1 cellular context compared by ENCODE assay signal in genomic region chr7:2661096-2661449, GRCh38.
TF ChIP-seq lines count a peak whose summit lies in the region.

No MANE protein-coding gene starts in this region.

TF ChIP-seq in HepG2, 621 proteins besides CTCF, POLR2A, EP300 and RAD21 (continued from another document):
- TF ChIP-seq ADNP (CRISPR knock-in tag; IDR thresholded peaks at IDR 0.05) (no peak), MIXL1 (CRISPR knock-in tag; IDR thresholded peaks at IDR 0.05) (no peak), ZNF7 (CRISPR knock-in tag; IDR thresholded peaks at IDR 0.05) (no peak), MYNN (CRISPR knock-in tag; IDR thresholded peaks at IDR 0.05; ENCODE audit: low read depth) (no peak), FOXA3 (CRISPR knock-in tag; IDR thresholded peaks at IDR 0.05) (no peak), PITX1 (CRISPR knock-in tag; IDR thresholded peaks at IDR 0.05) (no peak), PPARG (CRISPR knock-in tag; conservative IDR thresholded peaks at IDR 0.05) (no peak), SRF (IDR thresholded peaks at IDR 0.05; ENCODE audit: low read depth, low read length) (no peak), RAD51 (IDR thresholded peaks at IDR 0.05; ENCODE audit: borderline replicate concordance) (no peak), ZNF513 (CRISPR knock-in tag; conservative IDR thresholded peaks at IDR 0.05) (no peak), ZNF891 (CRISPR knock-in tag; IDR thresholded peaks at IDR 0.05) (no peak), TERF1 (CRISPR knock-in tag; IDR thresholded peaks at IDR 0.05) (no peak), GABPB1 (CRISPR knock-in tag; IDR thresholded peaks at IDR 0.05) (no peak), ZSCAN30 (CRISPR knock-in tag; IDR thresholded peaks at IDR 0.05) (no peak)
